In genomic region chr16:81214745-81215166, GRCh38 we compare ENCODE assay signal across 10 cellular contexts. TPM values are rescaled to one million over a fixed set of nuclear protein-coding genes. Genes with fewer than 3 reads are reported as not detected.
A peak's percentile ranks its signal among the peaks of the same experiment; 100 is the strongest.
DNase-seq lines count a peak whose midpoint lies in the region; ATAC-seq and TF ChIP-seq lines count a peak whose summit lies in the region.
"Had no signal": no experiment of that assay in that cellular context is flagged by ENCODE, and none has a peak within 500 bp of the region (broad histone marks: within the 10 kb centered on the region; RNA-seq: fewer than 3 reads in every experiment).

No MANE protein-coding gene starts in this region.

- H3K4me1 ChIP-seq in RWPE2 (ENCODE audit: insufficient read depth, poor library complexity, severe bottlenecking): no peaks in the 10 kb centered on the region

- H3K27ac ChIP-seq in 22Rv1 (no peak overlapping the region), RWPE2 (ENCODE audit: poor library complexity, severe bottlenecking) (no peak overlapping the region)

- H3K36me3 ChIP-seq in RWPE2 (ENCODE audit: low read depth): no peaks in the 10 kb centered on the region

- no peaks in the 10 kb centered on the region for H3K27me3 ChIP-seq in RWPE2 (ENCODE audit: insufficient read depth, poor library complexity, severe bottlenecking)

- peak; percentile 58; the same call in 1 of the 3 replicates for ATAC-seq in RWPE2 (ENCODE audit: low read depth)
- ATAC-seq in activated T-helper 17 cell treated with anti-CD3 and anti-CD28 coated beads, Interleukin-2, amount 50 U/mL, for 72 hours (replicated peaks): no peak
- ATAC-seq: natural killer cell had no signal

- H3K36me3 Mint-ChIP-seq in glutamatergic neuron (ENCODE audit: unreplicated experiment): no peaks in the 10 kb centered on the region
- H3K36me3 Mint-ChIP-seq in activated T-helper 17 cell treated with anti-CD3 and anti-CD28 coated beads, Interleukin-2, amount 50 U/mL, for 72 hours (ENCODE audit: low read depth): no peaks in the 10 kb centered on the region
- H3K36me3 Mint-ChIP-seq: natural killer cell had no signal

- peaks cover 2% of the 10 kb centered on the region for H3K9me3 Mint-ChIP-seq in glutamatergic neuron (ENCODE audit: unreplicated experiment)
- no peaks in the 10 kb centered on the region for H3K9me3 Mint-ChIP-seq in activated T-helper 17 cell treated with anti-CD3 and anti-CD28 coated beads, Interleukin-2, amount 50 U/mL, for 72 hours
- H3K9me3 Mint-ChIP-seq: activated T-cell treated with anti-CD3 and anti-CD28 coated beads, Interleukin-2, amount 50 U/mL, for 24 hours; natural killer cell had no signal

- no peaks in the 10 kb centered on the region for H3K9me3 ChIP-seq in RWPE2 (ENCODE audit: severe bottlenecking)

- DNase-seq in GM12864 (ENCODE audit: low read depth) (no peak), RWPE2 (ENCODE audit: low spot score) (no peak), glutamatergic neuron (peak; percentile 32), hippocampal formation (lab: John Stamatoyannopoulos, UW) (no peak)
- DNase-seq in stimulated activated CD4-positive, alpha-beta T cell treated with anti-CD3 and anti-CD28 coated beads, Interleukin-4, amount 100 ng/mL, for 24 hours: no peak
- DNase-seq in NK-92 treated with Interleukin-12 subunit alpha and Interleukin-12 subunit beta, amount 100 ng/mL, for 24 hours (lab: John Stamatoyannopoulos, UW): no peak
- DNase-seq: activated T-cell treated with anti-CD3 and anti-CD28 coated beads, Interleukin-2, amount 50 U/mL, for 24 hours; natural killer cell had no signal

- peaks cover 4% of the 10 kb centered on the region for H3K4me1 Mint-ChIP-seq in glutamatergic neuron (ENCODE audit: low read depth, unreplicated experiment)
- no peaks in the 10 kb centered on the region for H3K4me1 Mint-ChIP-seq in activated T-helper 17 cell treated with anti-CD3 and anti-CD28 coated beads, Interleukin-2, amount 50 U/mL, for 72 hours
- H3K4me1 Mint-ChIP-seq: natural killer cell had no signal

- no peak overlapping the region for H3K27ac Mint-ChIP-seq in glutamatergic neuron (ENCODE audit: unreplicated experiment)
- H3K27ac Mint-ChIP-seq in activated T-helper 17 cell treated with anti-CD3 and anti-CD28 coated beads, Interleukin-2, amount 50 U/mL, for 72 hours: no peak overlapping the region
- H3K27ac Mint-ChIP-seq: activated T-cell treated with anti-CD3 and anti-CD28 coated beads, Interleukin-2, amount 50 U/mL, for 24 hours; natural killer cell had no signal

- no peak overlapping the region for H3K4me3 Mint-ChIP-seq in glutamatergic neuron (ENCODE audit: unreplicated experiment)
- H3K4me3 Mint-ChIP-seq in activated T-helper 17 cell treated with anti-CD3 and anti-CD28 coated beads, Interleukin-2, amount 50 U/mL, for 72 hours: no peak overlapping the region
- H3K4me3 Mint-ChIP-seq: activated T-cell treated with anti-CD3 and anti-CD28 coated beads, Interleukin-2, amount 50 U/mL, for 24 hours; natural killer cell had no signal

- peak; percentile 66 for TF ChIP-seq CTCF in 22Rv1 (IDR thresholded peaks at IDR 0.05)
- peak; percentile 35 for TF ChIP-seq CTCF in GM12864 (IDR thresholded peaks at IDR 0.05; ENCODE audit: low read depth, low read length, missing control alignments)
- peak; percentile 58 for TF ChIP-seq CTCF in RWPE2 (IDR thresholded peaks at IDR 0.05; ENCODE audit: poor library complexity, severe bottlenecking)
- TF ChIP-seq CTCF in glutamatergic neuron (IDR thresholded peaks at IDR 0.05; ENCODE audit: partially characterized antibody, unreplicated experiment): peak; percentile 8

- H3K4me3 ChIP-seq in GM12864 (ENCODE audit: low read depth, low read length) (no peak overlapping the region), RWPE2 (ENCODE audit: severe bottlenecking) (no peak overlapping the region)

- H3K27me3 Mint-ChIP-seq in glutamatergic neuron (ENCODE audit: unreplicated experiment): no peaks in the 10 kb centered on the region
- peaks cover 23% of the 10 kb centered on the region for H3K27me3 Mint-ChIP-seq in activated T-helper 17 cell treated with anti-CD3 and anti-CD28 coated beads, Interleukin-2, amount 50 U/mL, for 72 hours

RNA-seq across cellular contexts. Expression of gene BCO1, which starts 23.7 kb away (rescaled TPM):
- not detected for total RNA-seq in glutamatergic neuron (ENCODE audit: unreplicated experiment)
- total RNA-seq in activated T-helper 17 cell treated with anti-CD3 and anti-CD28 coated beads, Interleukin-2, amount 50 U/mL, for 72 hours: not detected
- total RNA-seq: natural killer cell had no signal

Comparison
In these comparisons a context has a peak if more than half of its experiments do, and no peak if none do; other contexts are left out.
1. CTCF ChIP-seq: peak in every context shown above with its lines; median percentile 66 in 22Rv1; 58 in RWPE2; 35 in GM12864; 8 in glutamatergic neuron.